1 cellular context compared by ENCODE assay signal in the genomic region with DNA sequence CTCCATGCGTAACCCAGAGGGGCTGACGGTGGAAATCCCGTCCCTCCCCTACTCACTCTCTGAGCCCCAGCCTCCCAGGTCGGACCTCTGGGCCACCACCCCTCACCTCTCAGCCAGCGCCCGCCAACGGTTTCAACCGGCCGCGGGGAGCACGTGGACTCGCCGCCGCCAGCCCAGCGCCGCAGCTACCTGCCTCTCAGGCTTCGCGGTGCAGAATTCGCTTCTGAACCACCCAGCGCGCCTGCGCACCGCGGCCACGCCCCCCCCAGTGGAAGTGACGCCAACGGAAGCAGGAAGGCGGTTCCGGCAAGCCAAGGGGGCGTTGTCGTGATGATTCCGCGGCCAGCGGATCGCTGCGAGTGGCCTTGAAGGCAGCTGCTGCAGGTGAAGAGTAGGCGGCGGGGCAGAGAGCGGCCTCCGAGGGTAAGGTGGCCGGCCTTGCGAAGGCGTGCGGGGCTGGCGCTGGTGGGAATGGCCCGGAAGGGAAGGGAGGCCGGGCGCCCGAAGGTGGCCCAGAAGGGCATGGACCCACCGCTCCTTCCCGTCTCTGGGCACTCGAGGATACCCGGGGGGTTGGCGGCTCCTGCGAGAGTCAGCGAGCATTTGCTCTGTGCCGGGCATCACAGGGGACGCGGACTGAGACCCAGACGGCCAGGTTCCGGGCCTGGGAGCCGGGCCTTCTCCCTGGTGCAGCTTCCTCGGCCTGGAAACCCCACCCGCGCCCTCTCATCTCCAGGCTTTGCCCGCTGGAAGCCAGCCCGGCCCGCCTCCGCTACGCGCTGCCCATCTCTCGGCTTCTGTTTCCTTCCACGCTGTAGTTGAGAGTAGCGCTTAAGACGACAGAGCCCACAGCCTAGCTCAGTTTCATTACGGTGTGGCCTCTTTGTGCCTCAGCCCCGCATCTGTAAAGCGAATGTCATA.
TF ChIP-seq lines count a peak whose summit lies in the region.

A gene with protein sequence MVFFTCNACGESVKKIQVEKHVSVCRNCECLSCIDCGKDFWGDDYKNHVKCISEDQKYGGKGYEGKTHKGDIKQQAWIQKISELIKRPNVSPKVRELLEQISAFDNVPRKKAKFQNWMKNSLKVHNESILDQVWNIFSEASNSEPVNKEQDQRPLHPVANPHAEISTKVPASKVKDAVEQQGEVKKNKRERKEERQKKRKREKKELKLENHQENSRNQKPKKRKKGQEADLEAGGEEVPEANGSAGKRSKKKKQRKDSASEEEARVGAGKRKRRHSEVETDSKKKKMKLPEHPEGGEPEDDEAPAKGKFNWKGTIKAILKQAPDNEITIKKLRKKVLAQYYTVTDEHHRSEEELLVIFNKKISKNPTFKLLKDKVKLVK (minus strand): TSS at position 225 of the 921 bp plus-strand sequence. CDS start 6,412 bp downstream, outside the sequence.
A gene with protein sequence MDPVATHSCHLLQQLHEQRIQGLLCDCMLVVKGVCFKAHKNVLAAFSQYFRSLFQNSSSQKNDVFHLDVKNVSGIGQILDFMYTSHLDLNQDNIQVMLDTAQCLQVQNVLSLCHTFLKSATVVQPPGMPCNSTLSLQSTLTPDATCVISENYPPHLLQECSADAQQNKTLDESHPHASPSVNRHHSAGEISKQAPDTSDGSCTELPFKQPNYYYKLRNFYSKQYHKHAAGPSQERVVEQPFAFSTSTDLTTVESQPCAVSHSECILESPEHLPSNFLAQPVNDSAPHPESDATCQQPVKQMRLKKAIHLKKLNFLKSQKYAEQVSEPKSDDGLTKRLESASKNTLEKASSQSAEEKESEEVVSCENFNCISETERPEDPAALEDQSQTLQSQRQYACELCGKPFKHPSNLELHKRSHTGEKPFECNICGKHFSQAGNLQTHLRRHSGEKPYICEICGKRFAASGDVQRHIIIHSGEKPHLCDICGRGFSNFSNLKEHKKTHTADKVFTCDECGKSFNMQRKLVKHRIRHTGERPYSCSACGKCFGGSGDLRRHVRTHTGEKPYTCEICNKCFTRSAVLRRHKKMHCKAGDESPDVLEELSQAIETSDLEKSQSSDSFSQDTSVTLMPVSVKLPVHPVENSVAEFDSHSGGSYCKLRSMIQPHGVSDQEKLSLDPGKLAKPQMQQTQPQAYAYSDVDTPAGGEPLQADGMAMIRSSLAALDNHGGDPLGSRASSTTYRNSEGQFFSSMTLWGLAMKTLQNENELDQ (plus strand): TSS at position 322 of the 921 bp plus-strand sequence. CDS start 9,695 bp downstream, outside the sequence.

TF ChIP-seq in K562, 482 proteins besides CTCF, POLR2A, EP300 and RAD21 (continued from another document and continues in another):
- TF ChIP-seq, protein P1, sequence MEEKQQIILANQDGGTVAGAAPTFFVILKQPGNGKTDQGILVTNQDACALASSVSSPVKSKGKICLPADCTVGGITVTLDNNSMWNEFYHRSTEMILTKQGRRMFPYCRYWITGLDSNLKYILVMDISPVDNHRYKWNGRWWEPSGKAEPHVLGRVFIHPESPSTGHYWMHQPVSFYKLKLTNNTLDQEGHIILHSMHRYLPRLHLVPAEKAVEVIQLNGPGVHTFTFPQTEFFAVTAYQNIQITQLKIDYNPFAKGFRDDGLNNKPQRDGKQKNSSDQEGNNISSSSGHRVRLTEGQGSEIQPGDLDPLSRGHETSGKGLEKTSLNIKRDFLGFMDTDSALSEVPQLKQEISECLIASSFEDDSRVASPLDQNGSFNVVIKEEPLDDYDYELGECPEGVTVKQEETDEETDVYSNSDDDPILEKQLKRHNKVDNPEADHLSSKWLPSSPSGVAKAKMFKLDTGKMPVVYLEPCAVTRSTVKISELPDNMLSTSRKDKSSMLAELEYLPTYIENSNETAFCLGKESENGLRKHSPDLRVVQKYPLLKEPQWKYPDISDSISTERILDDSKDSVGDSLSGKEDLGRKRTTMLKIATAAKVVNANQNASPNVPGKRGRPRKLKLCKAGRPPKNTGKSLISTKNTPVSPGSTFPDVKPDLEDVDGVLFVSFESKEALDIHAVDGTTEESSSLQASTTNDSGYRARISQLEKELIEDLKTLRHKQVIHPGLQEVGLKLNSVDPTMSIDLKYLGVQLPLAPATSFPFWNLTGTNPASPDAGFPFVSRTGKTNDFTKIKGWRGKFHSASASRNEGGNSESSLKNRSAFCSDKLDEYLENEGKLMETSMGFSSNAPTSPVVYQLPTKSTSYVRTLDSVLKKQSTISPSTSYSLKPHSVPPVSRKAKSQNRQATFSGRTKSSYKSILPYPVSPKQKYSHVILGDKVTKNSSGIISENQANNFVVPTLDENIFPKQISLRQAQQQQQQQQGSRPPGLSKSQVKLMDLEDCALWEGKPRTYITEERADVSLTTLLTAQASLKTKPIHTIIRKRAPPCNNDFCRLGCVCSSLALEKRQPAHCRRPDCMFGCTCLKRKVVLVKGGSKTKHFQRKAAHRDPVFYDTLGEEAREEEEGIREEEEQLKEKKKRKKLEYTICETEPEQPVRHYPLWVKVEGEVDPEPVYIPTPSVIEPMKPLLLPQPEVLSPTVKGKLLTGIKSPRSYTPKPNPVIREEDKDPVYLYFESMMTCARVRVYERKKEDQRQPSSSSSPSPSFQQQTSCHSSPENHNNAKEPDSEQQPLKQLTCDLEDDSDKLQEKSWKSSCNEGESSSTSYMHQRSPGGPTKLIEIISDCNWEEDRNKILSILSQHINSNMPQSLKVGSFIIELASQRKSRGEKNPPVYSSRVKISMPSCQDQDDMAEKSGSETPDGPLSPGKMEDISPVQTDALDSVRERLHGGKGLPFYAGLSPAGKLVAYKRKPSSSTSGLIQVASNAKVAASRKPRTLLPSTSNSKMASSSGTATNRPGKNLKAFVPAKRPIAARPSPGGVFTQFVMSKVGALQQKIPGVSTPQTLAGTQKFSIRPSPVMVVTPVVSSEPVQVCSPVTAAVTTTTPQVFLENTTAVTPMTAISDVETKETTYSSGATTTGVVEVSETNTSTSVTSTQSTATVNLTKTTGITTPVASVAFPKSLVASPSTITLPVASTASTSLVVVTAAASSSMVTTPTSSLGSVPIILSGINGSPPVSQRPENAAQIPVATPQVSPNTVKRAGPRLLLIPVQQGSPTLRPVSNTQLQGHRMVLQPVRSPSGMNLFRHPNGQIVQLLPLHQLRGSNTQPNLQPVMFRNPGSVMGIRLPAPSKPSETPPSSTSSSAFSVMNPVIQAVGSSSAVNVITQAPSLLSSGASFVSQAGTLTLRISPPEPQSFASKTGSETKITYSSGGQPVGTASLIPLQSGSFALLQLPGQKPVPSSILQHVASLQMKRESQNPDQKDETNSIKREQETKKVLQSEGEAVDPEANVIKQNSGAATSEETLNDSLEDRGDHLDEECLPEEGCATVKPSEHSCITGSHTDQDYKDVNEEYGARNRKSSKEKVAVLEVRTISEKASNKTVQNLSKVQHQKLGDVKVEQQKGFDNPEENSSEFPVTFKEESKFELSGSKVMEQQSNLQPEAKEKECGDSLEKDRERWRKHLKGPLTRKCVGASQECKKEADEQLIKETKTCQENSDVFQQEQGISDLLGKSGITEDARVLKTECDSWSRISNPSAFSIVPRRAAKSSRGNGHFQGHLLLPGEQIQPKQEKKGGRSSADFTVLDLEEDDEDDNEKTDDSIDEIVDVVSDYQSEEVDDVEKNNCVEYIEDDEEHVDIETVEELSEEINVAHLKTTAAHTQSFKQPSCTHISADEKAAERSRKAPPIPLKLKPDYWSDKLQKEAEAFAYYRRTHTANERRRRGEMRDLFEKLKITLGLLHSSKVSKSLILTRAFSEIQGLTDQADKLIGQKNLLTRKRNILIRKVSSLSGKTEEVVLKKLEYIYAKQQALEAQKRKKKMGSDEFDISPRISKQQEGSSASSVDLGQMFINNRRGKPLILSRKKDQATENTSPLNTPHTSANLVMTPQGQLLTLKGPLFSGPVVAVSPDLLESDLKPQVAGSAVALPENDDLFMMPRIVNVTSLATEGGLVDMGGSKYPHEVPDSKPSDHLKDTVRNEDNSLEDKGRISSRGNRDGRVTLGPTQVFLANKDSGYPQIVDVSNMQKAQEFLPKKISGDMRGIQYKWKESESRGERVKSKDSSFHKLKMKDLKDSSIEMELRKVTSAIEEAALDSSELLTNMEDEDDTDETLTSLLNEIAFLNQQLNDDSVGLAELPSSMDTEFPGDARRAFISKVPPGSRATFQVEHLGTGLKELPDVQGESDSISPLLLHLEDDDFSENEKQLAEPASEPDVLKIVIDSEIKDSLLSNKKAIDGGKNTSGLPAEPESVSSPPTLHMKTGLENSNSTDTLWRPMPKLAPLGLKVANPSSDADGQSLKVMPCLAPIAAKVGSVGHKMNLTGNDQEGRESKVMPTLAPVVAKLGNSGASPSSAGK (IDR thresholded peaks at IDR 0.05): peak; percentile 88
- TF ChIP-seq CTBP1 (IDR thresholded peaks at IDR 0.05; ENCODE audit: borderline replicate concordance): peak; percentile 44; the same call in 1 of the 2 replicates
- TF ChIP-seq ELF1 (tag; IDR thresholded peaks at IDR 0.05): no peak
- TF ChIP-seq RBM25 (IDR thresholded peaks at IDR 0.05; ENCODE audit: low read depth, low read length, severe bottlenecking): no peak
- TF ChIP-seq GTF2A2 (tag; IDR thresholded peaks at IDR 0.05): no peak
- TF ChIP-seq, protein P2, sequence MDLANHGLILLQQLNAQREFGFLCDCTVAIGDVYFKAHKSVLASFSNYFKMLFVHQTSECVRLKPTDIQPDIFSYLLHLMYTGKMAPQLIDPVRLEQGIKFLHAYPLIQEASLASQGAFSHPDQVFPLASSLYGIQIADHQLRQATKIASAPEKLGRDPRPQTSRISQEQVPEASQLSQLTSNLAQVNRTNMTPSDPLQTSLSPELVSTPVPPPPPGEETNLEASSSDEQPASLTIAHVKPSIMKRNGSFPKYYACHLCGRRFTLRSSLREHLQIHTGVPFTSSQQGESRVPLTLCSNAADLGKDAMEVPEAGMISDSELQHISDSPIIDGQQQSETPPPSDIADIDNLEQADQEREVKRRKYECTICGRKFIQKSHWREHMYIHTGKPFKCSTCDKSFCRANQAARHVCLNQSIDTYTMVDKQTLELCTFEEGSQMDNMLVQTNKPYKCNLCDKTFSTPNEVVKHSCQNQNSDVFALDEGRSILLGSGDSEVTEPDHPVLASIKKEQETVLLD (IDR thresholded peaks at IDR 0.05): peak; percentile 93; the same call in 1 of the 2 replicates
- TF ChIP-seq SIN3B (IDR thresholded peaks at IDR 0.05; ENCODE audit: low read depth): no peak; the same call in 1 of the 2 replicates
- TF ChIP-seq LCOR (CRISPR knock-in tag; IDR thresholded peaks at IDR 0.05): 0 out of 2 replicates have a peak, but pooled peaks have one; percentile 50
- TF ChIP-seq FIP1L1 (IDR thresholded peaks at IDR 0.05; ENCODE audit: low read depth, low read length, poor library complexity, severe bottlenecking): no peak
- peak in 1 of 2 experiments; percentile 88; a peak in 1 of 4 replicates for TF ChIP-seq TEAD1 (CRISPR knock-in tag; IDR thresholded peaks at IDR 0.05)
- no peak for TF ChIP-seq RBM17 (IDR thresholded peaks at IDR 0.05; ENCODE audit: borderline replicate concordance, low read depth, low read length)
- TF ChIP-seq ZC3H11A (IDR thresholded peaks at IDR 0.05; ENCODE audit: low read depth, low read length): no peak
- TF ChIP-seq RAD51 (IDR thresholded peaks at IDR 0.05; ENCODE audit: borderline replicate concordance, low read depth): peak; percentile 46; the same call in 1 of the 2 replicates
- peak; percentile 59 for TF ChIP-seq HMGN3 (IDR thresholded peaks at IDR 0.05; ENCODE audit: borderline replicate concordance, extremely low read depth, insufficient read length, low read depth, low read length)
- TF ChIP-seq, protein P3, sequence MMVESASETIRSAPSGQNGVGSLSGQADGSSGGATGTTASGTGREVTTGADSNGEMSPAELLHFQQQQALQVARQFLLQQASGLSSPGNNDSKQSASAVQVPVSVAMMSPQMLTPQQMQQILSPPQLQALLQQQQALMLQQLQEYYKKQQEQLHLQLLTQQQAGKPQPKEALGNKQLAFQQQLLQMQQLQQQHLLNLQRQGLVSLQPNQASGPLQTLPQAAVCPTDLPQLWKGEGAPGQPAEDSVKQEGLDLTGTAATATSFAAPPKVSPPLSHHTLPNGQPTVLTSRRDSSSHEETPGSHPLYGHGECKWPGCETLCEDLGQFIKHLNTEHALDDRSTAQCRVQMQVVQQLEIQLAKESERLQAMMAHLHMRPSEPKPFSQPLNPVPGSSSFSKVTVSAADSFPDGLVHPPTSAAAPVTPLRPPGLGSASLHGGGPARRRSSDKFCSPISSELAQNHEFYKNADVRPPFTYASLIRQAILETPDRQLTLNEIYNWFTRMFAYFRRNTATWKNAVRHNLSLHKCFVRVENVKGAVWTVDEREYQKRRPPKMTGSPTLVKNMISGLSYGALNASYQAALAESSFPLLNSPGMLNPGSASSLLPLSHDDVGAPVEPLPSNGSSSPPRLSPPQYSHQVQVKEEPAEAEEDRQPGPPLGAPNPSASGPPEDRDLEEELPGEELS (CRISPR knock-in tag; IDR thresholded peaks at IDR 0.05; ENCODE audit: borderline replicate concordance): no peak
- TF ChIP-seq PHF20 (IDR thresholded peaks at IDR 0.05; ENCODE audit: partially characterized antibody): peak; percentile 73
- TF ChIP-seq, protein P4, sequence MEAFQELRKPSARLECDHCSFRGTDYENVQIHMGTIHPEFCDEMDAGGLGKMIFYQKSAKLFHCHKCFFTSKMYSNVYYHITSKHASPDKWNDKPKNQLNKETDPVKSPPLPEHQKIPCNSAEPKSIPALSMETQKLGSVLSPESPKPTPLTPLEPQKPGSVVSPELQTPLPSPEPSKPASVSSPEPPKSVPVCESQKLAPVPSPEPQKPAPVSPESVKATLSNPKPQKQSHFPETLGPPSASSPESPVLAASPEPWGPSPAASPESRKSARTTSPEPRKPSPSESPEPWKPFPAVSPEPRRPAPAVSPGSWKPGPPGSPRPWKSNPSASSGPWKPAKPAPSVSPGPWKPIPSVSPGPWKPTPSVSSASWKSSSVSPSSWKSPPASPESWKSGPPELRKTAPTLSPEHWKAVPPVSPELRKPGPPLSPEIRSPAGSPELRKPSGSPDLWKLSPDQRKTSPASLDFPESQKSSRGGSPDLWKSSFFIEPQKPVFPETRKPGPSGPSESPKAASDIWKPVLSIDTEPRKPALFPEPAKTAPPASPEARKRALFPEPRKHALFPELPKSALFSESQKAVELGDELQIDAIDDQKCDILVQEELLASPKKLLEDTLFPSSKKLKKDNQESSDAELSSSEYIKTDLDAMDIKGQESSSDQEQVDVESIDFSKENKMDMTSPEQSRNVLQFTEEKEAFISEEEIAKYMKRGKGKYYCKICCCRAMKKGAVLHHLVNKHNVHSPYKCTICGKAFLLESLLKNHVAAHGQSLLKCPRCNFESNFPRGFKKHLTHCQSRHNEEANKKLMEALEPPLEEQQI (IDR thresholded peaks at IDR 0.05): no peak
- TF ChIP-seq ZNF57 (CRISPR knock-in tag; IDR thresholded peaks at IDR 0.05): no peak
- TF ChIP-seq GATAD2B (IDR thresholded peaks at IDR 0.05; ENCODE audit: borderline replicate concordance): no peak
- TF ChIP-seq, protein P5, sequence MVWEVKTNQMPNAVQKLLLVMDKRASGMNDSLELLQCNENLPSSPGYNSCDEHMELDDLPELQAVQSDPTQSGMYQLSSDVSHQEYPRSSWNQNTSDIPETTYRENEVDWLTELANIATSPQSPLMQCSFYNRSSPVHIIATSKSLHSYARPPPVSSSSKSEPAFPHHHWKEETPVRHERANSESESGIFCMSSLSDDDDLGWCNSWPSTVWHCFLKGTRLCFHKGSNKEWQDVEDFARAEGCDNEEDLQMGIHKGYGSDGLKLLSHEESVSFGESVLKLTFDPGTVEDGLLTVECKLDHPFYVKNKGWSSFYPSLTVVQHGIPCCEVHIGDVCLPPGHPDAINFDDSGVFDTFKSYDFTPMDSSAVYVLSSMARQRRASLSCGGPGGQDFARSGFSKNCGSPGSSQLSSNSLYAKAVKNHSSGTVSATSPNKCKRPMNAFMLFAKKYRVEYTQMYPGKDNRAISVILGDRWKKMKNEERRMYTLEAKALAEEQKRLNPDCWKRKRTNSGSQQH (CRISPR knock-in tag; IDR thresholded peaks at IDR 0.05): no peak
- peak; percentile 91 for TF ChIP-seq GABPB1 (CRISPR knock-in tag; IDR thresholded peaks at IDR 0.05)
